In genomic region chr14:99549684-99550083, GRCh38 we compare ENCODE assay signal across 1 cellular context.
TF ChIP-seq lines count a peak whose summit lies in the region.

No MANE protein-coding gene starts in this region.

TF ChIP-seq in HepG2, 621 proteins besides CTCF, POLR2A, EP300 and RAD21 (continued from another document and continues in another):
- TF ChIP-seq ZNF142 (CRISPR knock-in tag; IDR thresholded peaks at IDR 0.05) (no peak), ZNF569 (CRISPR knock-in tag; IDR thresholded peaks at IDR 0.05; ENCODE audit: borderline replicate concordance) (no peak), NCOR1 (IDR thresholded peaks at IDR 0.05; ENCODE audit: borderline replicate concordance, low read length) (no peak), ZNF280D (CRISPR knock-in tag; IDR thresholded peaks at IDR 0.05) (no peak), JUNB (CRISPR knock-in tag; IDR thresholded peaks at IDR 0.05; ENCODE audit: borderline replicate concordance) (no peak), REL (CRISPR knock-in tag; conservative IDR thresholded peaks at IDR 0.05) (no peak), ZNF839 (CRISPR knock-in tag; IDR thresholded peaks at IDR 0.05; ENCODE audit: borderline replicate concordance) (no peak), RELA (CRISPR knock-in tag; IDR thresholded peaks at IDR 0.05) (no peak), LRRFIP1 (CRISPR knock-in tag; conservative IDR thresholded peaks at IDR 0.05) (no peak), DDIT3 (CRISPR knock-in tag; IDR thresholded peaks at IDR 0.05) (no peak), RFXAP (CRISPR knock-in tag; IDR thresholded peaks at IDR 0.05; ENCODE audit: borderline replicate concordance) (no peak), ZBTB44 (CRISPR knock-in tag; IDR thresholded peaks at IDR 0.05) (no peak), KLF15 (CRISPR knock-in tag; IDR thresholded peaks at IDR 0.05; ENCODE audit: borderline replicate concordance) (no peak), HMGA1 (CRISPR knock-in tag; conservative IDR thresholded peaks at IDR 0.05) (no peak), FLYWCH1 (CRISPR knock-in tag; IDR thresholded peaks at IDR 0.05) (no peak), ZNF609 (CRISPR knock-in tag; IDR thresholded peaks at IDR 0.05; ENCODE audit: borderline replicate concordance) (peak; percentile 37; the same call in 1 of the 2 replicates), ZNF232 (CRISPR knock-in tag; IDR thresholded peaks at IDR 0.05; ENCODE audit: borderline replicate concordance) (no peak), ZNF790 (CRISPR knock-in tag; IDR thresholded peaks at IDR 0.05; ENCODE audit: borderline replicate concordance) (no peak), CBFB (CRISPR knock-in tag; IDR thresholded peaks at IDR 0.05) (no peak), SRSF1 (optimal IDR thresholded peaks at IDR 0.05; ENCODE audit: low read depth, low read length) (no peak), ZNF331 (CRISPR knock-in tag; IDR thresholded peaks at IDR 0.05) (peak; percentile 79), SMARCE1 (IDR thresholded peaks at IDR 0.05; ENCODE audit: borderline replicate concordance) (no peak), DPF2 (CRISPR knock-in tag; IDR thresholded peaks at IDR 0.05; ENCODE audit: borderline replicate concordance, low read depth) (0 out of 2 replicates have a peak, but pooled peaks have one; percentile 35), ZNF275 (CRISPR knock-in tag; IDR thresholded peaks at IDR 0.05; ENCODE audit: borderline replicate concordance) (no peak), IRF9 (CRISPR knock-in tag; IDR thresholded peaks at IDR 0.05; ENCODE audit: borderline replicate concordance) (no peak), HNF1A (IDR thresholded peaks at IDR 0.05; ENCODE audit: low read depth) (no peak), HNF1A (CRISPR knock-in tag; IDR thresholded peaks at IDR 0.05; ENCODE audit: borderline replicate concordance) (no peak), U2AF2 (IDR thresholded peaks at IDR 0.05; ENCODE audit: low read depth, low read length) (no peak)
